In genomic region chr2:140667203-140667602, GRCh38 we compare ENCODE assay signal across 13 cellular contexts.
DNase-seq lines count a peak whose midpoint lies in the region; ATAC-seq and TF ChIP-seq lines count a peak whose summit lies in the region.
"Had no signal": no experiment of that assay in that cellular context is flagged by ENCODE, and none has a peak within 500 bp of the region (broad histone marks: within the 10 kb centered on the region; RNA-seq: fewer than 3 reads in every experiment).

No MANE protein-coding gene starts in this region.

- no peak overlapping the region for H2BK15ac ChIP-seq in neuronal stem cell (ENCODE audit: low read length)

- H3K23ac ChIP-seq in neuronal stem cell (ENCODE audit: low read depth, low read length, poor library complexity), result no peak overlapping the region

- no peaks in the 10 kb centered on the region for H3K27me3 ChIP-seq in DND-41 (ENCODE audit: insufficient read depth, low read length, poor library complexity)
- no peaks in the 10 kb centered on the region for H3K27me3 ChIP-seq in neuronal stem cell (ENCODE audit: control insufficient read depth in 3 of 3, insufficient read depth in 3 of 3, low read depth in 1 of 3, low read length in 3 of 3)
- H3K27me3 ChIP-seq: BLaER1 treated with 17β-estradiol and CSF1 and Interleukin-3, amounts not matched to agents 10 nM and 100 nM had no signal

- no CpG with 5 or more reads among the region's 2 CpGs for WGBS in neuronal stem cell (ENCODE audit: extremely low coverage in 2 of 2, insufficient read length in 2 of 2, insufficient replicate concordance in 1 of 2), 2 donors

- H3K14ac ChIP-seq in neuronal stem cell (ENCODE audit: low read length), result no peak overlapping the region

- no peak overlapping the region for H3K4ac ChIP-seq in neuronal stem cell (ENCODE audit: low read length)

- H2BK5ac ChIP-seq in neuronal stem cell (ENCODE audit: low read length), result no peak overlapping the region

- peak overlapping the region; percentile 58 for H2AFZ ChIP-seq in DND-41 (ENCODE audit: low read depth, low read length)
- H2AFZ ChIP-seq in neuronal stem cell (ENCODE audit: low read length), result peak overlapping the region; percentile 70

- H2BK120ac ChIP-seq in neuronal stem cell (ENCODE audit: low read depth, low read length), result no peak overlapping the region

- peak; percentile 14 for DNase-seq in DMS53 (lab: John Stamatoyannopoulos, UW)
- no peak for DNase-seq in DMS53 treated with DMSO at 0.1 percent for 48 hours (lab: John Stamatoyannopoulos, UW; ENCODE audit: unreplicated experiment)
- DNase-seq in DND-41, result no peak
- peak; percentile 23 for DNase-seq in NCI-H748 treated with DMSO at 0.1 percent for 48 hours (lab: John Stamatoyannopoulos, UW)
- no peak for DNase-seq in neuronal stem cell (ENCODE audit: low spot score)
- DNase-seq in hepatic stellate cell (ENCODE audit: low spot score), result no peak
- DNase-seq: ACHN; CD4-positive, CD25-positive, alpha-beta regulatory T cell; GF-D8; H7; IMR-90 had no signal

- H3K9ac ChIP-seq in DND-41 (ENCODE audit: low read depth, low read length) (no peak overlapping the region), neuronal stem cell (ENCODE audit: low read depth, low read length, poor library complexity) (no peak overlapping the region)
- H3K9ac ChIP-seq: BLaER1 treated with 17β-estradiol and CSF1 and Interleukin-3, amounts not matched to agents 10 nM and 100 nM had no signal

- no peak for ATAC-seq in DND-41 (ENCODE audit: insufficient read depth, low read depth)
- no peak for ATAC-seq in GM18502 (IDR thresholded peaks at IDR 0.05; ENCODE audit: poor library complexity, unreplicated experiment)

- H4K20me1 ChIP-seq in DND-41 (ENCODE audit: insufficient read depth, low read length), result no peaks in the 10 kb centered on the region
- H4K20me1 ChIP-seq: BLaER1 treated with 17β-estradiol and CSF1 and Interleukin-3, amounts not matched to agents 10 nM and 100 nM had no signal

- no peak overlapping the region for H3K27ac ChIP-seq in DND-41 (ENCODE audit: low read length)
- H3K27ac ChIP-seq in neuronal stem cell (replicated peaks; ENCODE audit: low read length), result no peak overlapping the region
- H3K27ac ChIP-seq: BLaER1 treated with 17β-estradiol and CSF1 and Interleukin-3, amounts not matched to agents 10 nM and 100 nM had no signal

- H2AK5ac ChIP-seq in neuronal stem cell (ENCODE audit: low read depth, low read length), result no peak overlapping the region

- H3K79me2 ChIP-seq in DND-41 (ENCODE audit: insufficient read depth, low read length), result no peaks in the 10 kb centered on the region

- H2BK12ac ChIP-seq in neuronal stem cell (ENCODE audit: low read length), result no peak overlapping the region

- H3K4me1 ChIP-seq in DND-41 (ENCODE audit: insufficient read depth, low read length), result peaks cover 8% of the 10 kb centered on the region
- H3K4me1 ChIP-seq in neuronal stem cell (ENCODE audit: control insufficient read depth in 2 of 2, insufficient read depth in 1 of 2, low read depth in 1 of 2, low read length in 2 of 2), result peaks cover 0 to 6% of the 10 kb centered on the region in 2 donors
- H3K4me1 ChIP-seq: BLaER1 treated with 17β-estradiol and CSF1 and Interleukin-3, amounts not matched to agents 10 nM and 100 nM had no signal

- H3K9me3 ChIP-seq in DND-41 (ENCODE audit: insufficient read depth, low read length, severe bottlenecking), result no peaks in the 10 kb centered on the region
- H3K9me3 ChIP-seq in neuronal stem cell (replicated peaks in 1 of 2; ENCODE audit: control insufficient read depth in 2 of 2, insufficient read depth in 1 of 2, low read depth in 1 of 2, low read length in 2 of 2), result no peaks in the 10 kb centered on the region
- H3K9me3 ChIP-seq: BLaER1 treated with 17β-estradiol and CSF1 and Interleukin-3, amounts not matched to agents 10 nM and 100 nM had no signal

- H3K4me3 ChIP-seq in DND-41 (ENCODE audit: low read depth in 1 of 2, low read length in 2 of 2) (no peak overlapping the region), neuronal stem cell (ENCODE audit: low read length in 2 of 2) (no peak overlapping the region)
- H3K4me3 ChIP-seq: BLaER1 treated with 17β-estradiol and CSF1 and Interleukin-3, amounts not matched to agents 10 nM and 100 nM had no signal

- H3K36me3 ChIP-seq in DND-41 (ENCODE audit: insufficient read depth, low read length) (no peaks in the 10 kb centered on the region), neuronal stem cell (replicated peaks in 1 of 2; ENCODE audit: control insufficient read depth in 2 of 2, insufficient read depth in 2 of 2, low read length in 2 of 2) (no peaks in the 10 kb centered on the region)
- H3K36me3 ChIP-seq: BLaER1 treated with 17β-estradiol and CSF1 and Interleukin-3, amounts not matched to agents 10 nM and 100 nM had no signal

- no peak overlapping the region for H3K18ac ChIP-seq in neuronal stem cell (ENCODE audit: low read length)

- no peak for TF ChIP-seq CTCF in DND-41 (IDR thresholded peaks at IDR 0.05; ENCODE audit: borderline replicate concordance, extremely low read depth, low read length, poor library complexity, severe bottlenecking)

- no peak overlapping the region for H4K8ac ChIP-seq in neuronal stem cell (ENCODE audit: low read depth, low read length)

- no peak overlapping the region for H4K91ac ChIP-seq in neuronal stem cell (ENCODE audit: low read depth, low read length, poor library complexity)

- no peak overlapping the region for H3K4me2 ChIP-seq in DND-41 (ENCODE audit: insufficient read depth, low read length)
- H3K4me2 ChIP-seq in neuronal stem cell (ENCODE audit: insufficient read depth, low read length, poor library complexity, severe bottlenecking), result no peak overlapping the region
- H3K4me2 ChIP-seq: BLaER1 treated with 17β-estradiol and CSF1 and Interleukin-3, amounts not matched to agents 10 nM and 100 nM had no signal

- H3K79me1 ChIP-seq in neuronal stem cell (ENCODE audit: low read depth, low read length), result no peaks in the 10 kb centered on the region

Comparison
In these comparisons a context has a peak if more than half of its experiments do, and no peak if none do; other contexts are left out.
1. DNase-seq: peak in DMS53 (single experiment) and NCI-H748 treated with DMSO at 0.1 percent for 48 hours (single experiment); none in DMS53 treated with DMSO at 0.1 percent for 48 hours (single experiment), DND-41 (single experiment), neuronal stem cell (single experiment) and hepatic stellate cell (single experiment).